1 cellular context compared by ENCODE assay signal in the genomic region with DNA sequence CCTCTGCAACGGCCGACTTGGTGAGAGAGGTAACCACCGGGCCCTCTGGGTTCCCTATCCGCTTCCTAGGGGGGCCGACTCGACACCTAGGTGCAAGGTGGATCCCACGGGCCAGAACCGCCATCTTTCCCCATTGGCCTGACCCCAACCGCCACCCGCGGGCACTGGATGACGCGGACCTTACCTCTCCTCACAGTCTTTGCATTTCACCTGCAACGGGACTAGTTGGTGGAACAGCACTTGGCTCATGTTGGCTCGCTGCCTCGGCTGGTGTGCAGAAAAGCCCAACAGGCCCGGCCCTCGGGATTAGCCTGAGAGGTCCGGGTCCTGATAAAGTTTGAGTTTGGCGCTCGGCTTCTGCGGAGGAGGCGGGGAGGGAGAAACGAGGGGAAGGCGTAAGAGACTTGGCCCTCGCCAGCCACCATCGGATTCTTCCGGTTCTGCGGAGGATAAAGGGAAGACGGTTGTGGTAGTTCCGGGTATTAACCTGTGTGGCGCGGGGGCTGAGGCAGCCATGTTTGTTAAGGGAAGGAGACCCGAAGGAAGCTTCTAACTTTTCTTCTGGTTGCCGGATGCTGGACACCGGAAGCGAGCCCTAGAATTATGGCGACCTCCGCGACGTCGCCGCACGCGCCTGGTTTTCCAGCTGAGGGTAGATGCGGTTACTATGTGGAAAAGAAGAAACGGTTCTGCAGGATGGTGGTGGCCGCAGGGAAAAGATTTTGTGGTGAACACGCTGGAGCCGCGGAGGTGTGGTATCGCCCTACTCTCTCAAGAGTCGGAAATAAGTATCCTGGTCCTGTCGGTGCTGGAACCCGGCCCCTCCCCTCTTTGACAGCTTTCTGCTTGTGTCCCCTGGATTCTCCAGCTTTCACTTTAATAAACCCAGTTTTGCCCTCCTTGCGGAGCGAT.
TF ChIP-seq lines count a peak whose summit lies in the region.

A gene with protein sequence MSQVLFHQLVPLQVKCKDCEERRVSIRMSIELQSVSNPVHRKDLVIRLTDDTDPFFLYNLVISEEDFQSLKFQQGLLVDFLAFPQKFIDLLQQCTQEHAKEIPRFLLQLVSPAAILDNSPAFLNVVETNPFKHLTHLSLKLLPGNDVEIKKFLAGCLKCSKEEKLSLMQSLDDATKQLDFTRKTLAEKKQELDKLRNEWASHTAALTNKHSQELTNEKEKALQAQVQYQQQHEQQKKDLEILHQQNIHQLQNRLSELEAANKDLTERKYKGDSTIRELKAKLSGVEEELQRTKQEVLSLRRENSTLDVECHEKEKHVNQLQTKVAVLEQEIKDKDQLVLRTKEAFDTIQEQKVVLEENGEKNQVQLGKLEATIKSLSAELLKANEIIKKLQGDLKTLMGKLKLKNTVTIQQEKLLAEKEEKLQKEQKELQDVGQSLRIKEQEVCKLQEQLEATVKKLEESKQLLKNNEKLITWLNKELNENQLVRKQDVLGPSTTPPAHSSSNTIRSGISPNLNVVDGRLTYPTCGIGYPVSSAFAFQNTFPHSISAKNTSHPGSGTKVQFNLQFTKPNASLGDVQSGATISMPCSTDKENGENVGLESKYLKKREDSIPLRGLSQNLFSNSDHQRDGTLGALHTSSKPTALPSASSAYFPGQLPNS (minus strand): TSS at position 365 of the 912 bp plus-strand sequence. CDS start 116 bp downstream, at position 249.
TSS of gene TRMT13 (plus strand) at position 598 of the 912 bp plus-strand sequence. CDS start at position 604, 6 bp downstream.

TF ChIP-seq in neural cell, 6 proteins besides CTCF, POLR2A, EP300 and RAD21 (continued from another document):
- TF ChIP-seq, protein P1, sequence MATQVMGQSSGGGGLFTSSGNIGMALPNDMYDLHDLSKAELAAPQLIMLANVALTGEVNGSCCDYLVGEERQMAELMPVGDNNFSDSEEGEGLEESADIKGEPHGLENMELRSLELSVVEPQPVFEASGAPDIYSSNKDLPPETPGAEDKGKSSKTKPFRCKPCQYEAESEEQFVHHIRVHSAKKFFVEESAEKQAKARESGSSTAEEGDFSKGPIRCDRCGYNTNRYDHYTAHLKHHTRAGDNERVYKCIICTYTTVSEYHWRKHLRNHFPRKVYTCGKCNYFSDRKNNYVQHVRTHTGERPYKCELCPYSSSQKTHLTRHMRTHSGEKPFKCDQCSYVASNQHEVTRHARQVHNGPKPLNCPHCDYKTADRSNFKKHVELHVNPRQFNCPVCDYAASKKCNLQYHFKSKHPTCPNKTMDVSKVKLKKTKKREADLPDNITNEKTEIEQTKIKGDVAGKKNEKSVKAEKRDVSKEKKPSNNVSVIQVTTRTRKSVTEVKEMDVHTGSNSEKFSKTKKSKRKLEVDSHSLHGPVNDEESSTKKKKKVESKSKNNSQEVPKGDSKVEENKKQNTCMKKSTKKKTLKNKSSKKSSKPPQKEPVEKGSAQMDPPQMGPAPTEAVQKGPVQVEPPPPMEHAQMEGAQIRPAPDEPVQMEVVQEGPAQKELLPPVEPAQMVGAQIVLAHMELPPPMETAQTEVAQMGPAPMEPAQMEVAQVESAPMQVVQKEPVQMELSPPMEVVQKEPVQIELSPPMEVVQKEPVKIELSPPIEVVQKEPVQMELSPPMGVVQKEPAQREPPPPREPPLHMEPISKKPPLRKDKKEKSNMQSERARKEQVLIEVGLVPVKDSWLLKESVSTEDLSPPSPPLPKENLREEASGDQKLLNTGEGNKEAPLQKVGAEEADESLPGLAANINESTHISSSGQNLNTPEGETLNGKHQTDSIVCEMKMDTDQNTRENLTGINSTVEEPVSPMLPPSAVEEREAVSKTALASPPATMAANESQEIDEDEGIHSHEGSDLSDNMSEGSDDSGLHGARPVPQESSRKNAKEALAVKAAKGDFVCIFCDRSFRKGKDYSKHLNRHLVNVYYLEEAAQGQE (IDR thresholded peaks at IDR 0.05; ENCODE audit: borderline replicate concordance), result no peak
